In the genomic region with DNA sequence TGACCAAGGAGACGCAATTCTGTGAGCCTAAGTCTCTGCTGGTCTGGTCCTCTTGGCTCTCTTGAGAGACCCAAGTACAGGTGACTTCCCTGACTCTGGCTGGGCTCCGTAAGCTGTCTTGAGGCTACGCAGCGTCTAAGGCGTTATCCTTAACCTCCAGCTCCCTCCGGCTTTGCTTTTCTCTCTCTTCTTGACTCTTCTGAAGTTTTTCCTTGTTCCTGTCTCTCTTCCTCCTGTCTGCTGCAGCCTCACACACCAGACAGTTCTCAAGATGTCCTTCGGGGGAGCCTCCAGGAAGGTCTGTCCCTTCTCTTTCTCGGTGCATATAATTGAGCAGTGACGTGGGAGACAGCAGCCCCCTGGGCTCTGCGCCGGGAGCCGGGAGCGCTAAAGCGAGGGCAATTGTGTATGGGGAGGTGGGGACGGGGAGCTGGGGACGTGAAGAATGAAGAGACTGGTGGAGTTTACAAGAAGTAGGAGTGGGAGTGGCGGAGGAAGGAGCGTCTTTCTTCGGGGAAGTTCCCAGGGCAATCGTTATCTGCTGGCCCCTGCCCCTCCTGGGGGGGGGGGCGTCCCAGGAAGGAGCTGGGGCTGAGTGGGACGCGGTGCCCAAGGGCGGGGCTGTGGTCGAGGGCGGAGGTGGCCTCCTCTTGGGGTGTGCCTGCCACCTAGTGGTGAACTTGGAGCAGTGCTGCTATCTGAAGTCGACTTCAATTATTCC, we compare ENCODE assay signal across 8 cellular contexts. TPM values are rescaled to one million over a fixed set of nuclear protein-coding genes. Genes with fewer than 3 reads are reported as not detected.
DNase-seq lines count a peak whose midpoint lies in the region; ATAC-seq and TF ChIP-seq lines count a peak whose summit lies in the region.

No MANE protein-coding gene starts in this region.

- intact Hi-C loops in thyroid gland (cut with DNase I) = loop anchor here (5.0 kb wide), 3 partner anchors 93 to 198 kb away; no protein-coding TSS in a partner anchor

- 4% methylated on average over 26 to 27 of the region's 27 CpGs for WGBS in thyroid gland, 2 donors

- H3K9ac ChIP-seq in parathyroid adenoma = no peak overlapping the region

- no peaks in the 10 kb centered on the region for H3K36me3 ChIP-seq in CD8-positive, alpha-beta memory T cell (ENCODE audit: insufficient read depth, low read length)
- no peaks in the 10 kb centered on the region for H3K36me3 ChIP-seq in cardiac muscle cell
- no peaks in the 10 kb centered on the region for H3K36me3 ChIP-seq in parathyroid adenoma (ENCODE audit: control insufficient read depth, insufficient read depth, low read length)
- no peaks in the 10 kb centered on the region for H3K36me3 ChIP-seq in thyroid gland

- peak overlapping the region in 6 of 7 donors; percentile 53 to 89 (median 77) for H3K4me3 Mint-ChIP-seq in CD8-positive, alpha-beta memory T cell
- H3K4me3 Mint-ChIP-seq in activated naive CD8-positive, alpha-beta T cell treated with anti-CD3 and anti-CD28 coated beads for 36 hours = peak overlapping the region; percentile 77

- H2AFZ ChIP-seq in parathyroid adenoma = peak overlapping the region; percentile 98

- ATAC-seq in GM19463 (IDR thresholded peaks at IDR 0.05; ENCODE audit: unreplicated experiment) = peak; percentile 79

- H3K4me1 ChIP-seq in CD8-positive, alpha-beta memory T cell (ENCODE audit: insufficient read depth, low read length) = no peaks in the 10 kb centered on the region
- H3K4me1 ChIP-seq in cardiac muscle cell (ENCODE audit: low read depth) (peaks cover 17% of the 10 kb centered on the region), parathyroid adenoma (no peaks in the 10 kb centered on the region), thyroid gland (peaks cover 0 to 4% of the 10 kb centered on the region in 2 donors)

- TF ChIP-seq CTCF in cardiac muscle cell (IDR thresholded peaks at IDR 0.05; ENCODE audit: low read depth, low read length) (peak; percentile 92), parathyroid adenoma (IDR thresholded peaks at IDR 0.05) (peak; percentile 90), thyroid gland (IDR thresholded peaks at IDR 0.05) (peak; percentile 92 to 97 (median 94))

- POLR2A ChIA-PET in CD8-positive, alpha-beta memory T cell (lab: Charles Lee) = no interaction called here

- H3K36me3 Mint-ChIP-seq in CD8-positive, alpha-beta memory T cell = no peaks in the 10 kb centered on the region
- no peaks in the 10 kb centered on the region for H3K36me3 Mint-ChIP-seq in activated naive CD8-positive, alpha-beta T cell treated with anti-CD3 and anti-CD28 coated beads for 36 hours

- H3K4me3 ChIP-seq in CD8-positive, alpha-beta memory T cell (ENCODE audit: low read length) = peak overlapping the region; percentile 16
- peak overlapping the region; percentile 36 for H3K4me3 ChIP-seq in cardiac muscle cell
- H3K4me3 ChIP-seq in parathyroid adenoma (ENCODE audit: low read depth, low read length) = peak overlapping the region; percentile 25
- peak overlapping the region in 1 of 3 donors; percentile 25 for H3K4me3 ChIP-seq in thyroid gland (replicated peaks in 1 of 3)

- DNase-seq in CD8-positive, alpha-beta memory T cell = peak; percentile 43 to 76 (median 54)
- DNase-seq in HUDEP-2 (lab: John Stamatoyannopoulos, UW; ENCODE audit: unreplicated experiment in 76 of 76) (peak in 66 of 76 experiments; percentile 3 to 72 (median 40)), SKM-1 treated with dmso at 0.1 percent for 144 hours (lab: John Stamatoyannopoulos, UW; ENCODE audit: unreplicated experiment) (peak; percentile 1), cardiac muscle cell (ENCODE audit: low read depth in 1 of 2, low spot score in 1 of 2) (peak; percentile 77 to 87), thyroid gland (peak; percentile 61 to 68)
- DNase-seq in activated naive CD8-positive, alpha-beta T cell treated with anti-CD3 and anti-CD28 coated beads for 36 hours = peak; percentile 71

- H3K9me3 Mint-ChIP-seq in CD8-positive, alpha-beta memory T cell = no peaks in the 10 kb centered on the region
- H3K9me3 Mint-ChIP-seq in activated naive CD8-positive, alpha-beta T cell treated with anti-CD3 and anti-CD28 coated beads for 36 hours = no peaks in the 10 kb centered on the region

- H3K9me3 ChIP-seq in CD8-positive, alpha-beta memory T cell (ENCODE audit: low read length) = no peaks in the 10 kb centered on the region
- H3K9me3 ChIP-seq in cardiac muscle cell (ENCODE audit: low read depth) = no peaks in the 10 kb centered on the region
- no peaks in the 10 kb centered on the region for H3K9me3 ChIP-seq in parathyroid adenoma (ENCODE audit: control insufficient read depth, low read length)
- H3K9me3 ChIP-seq in thyroid gland = no peaks in the 10 kb centered on the region

- peaks cover 6 to 25% of the 10 kb centered on the region in 2 donors for H3K27me3 Mint-ChIP-seq in CD8-positive, alpha-beta memory T cell
- H3K27me3 Mint-ChIP-seq in activated naive CD8-positive, alpha-beta T cell treated with anti-CD3 and anti-CD28 coated beads for 36 hours = peaks cover 6% of the 10 kb centered on the region

- no peak overlapping the region for H3K27ac Mint-ChIP-seq in CD8-positive, alpha-beta memory T cell
- H3K27ac Mint-ChIP-seq in activated naive CD8-positive, alpha-beta T cell treated with anti-CD3 and anti-CD28 coated beads for 36 hours = no peak overlapping the region

- TF ChIP-seq POLR2A in thyroid gland (IDR thresholded peaks at IDR 0.05) = no peak

- CTCF ChIA-PET in CD8-positive, alpha-beta memory T cell (lab: Charles Lee) = interaction anchor here (0.7 to 3.9 kb wide), 18 partner anchors 9 to 232 kb away, joined by 3 to 53 read pairs (median 4); no protein-coding TSS in a partner anchor

- H3K4me1 Mint-ChIP-seq in CD8-positive, alpha-beta memory T cell = peaks cover 5 to 9% (median 7%) of the 10 kb centered on the region in 3 donors
- peaks cover 6% of the 10 kb centered on the region for H3K4me1 Mint-ChIP-seq in activated naive CD8-positive, alpha-beta T cell treated with anti-CD3 and anti-CD28 coated beads for 36 hours

- H3K27ac ChIP-seq in CD8-positive, alpha-beta memory T cell (ENCODE audit: low read depth, low read length) = no peak overlapping the region
- no peak overlapping the region for H3K27ac ChIP-seq in cardiac muscle cell
- no peak overlapping the region for H3K27ac ChIP-seq in parathyroid adenoma
- no peak overlapping the region for H3K27ac ChIP-seq in thyroid gland

- no peaks in the 10 kb centered on the region for H3K27me3 ChIP-seq in CD8-positive, alpha-beta memory T cell (ENCODE audit: insufficient read depth, low read length, poor library complexity, severe bottlenecking)
- H3K27me3 ChIP-seq in cardiac muscle cell (no peaks in the 10 kb centered on the region), parathyroid adenoma (ENCODE audit: control insufficient read depth, insufficient read depth, low read length) (no peaks in the 10 kb centered on the region), thyroid gland (no peaks in the 10 kb centered on the region)

- no peaks in the 10 kb centered on the region for H3K79me2 ChIP-seq in parathyroid adenoma

- peak overlapping the region; percentile 49 for H3K4me2 ChIP-seq in parathyroid adenoma (ENCODE audit: low read length)

RNA-seq across cellular contexts. Expression of gene PIRT, which starts 6.9 kb away (rescaled TPM):
- not detected for total RNA-seq in CD8-positive, alpha-beta memory T cell
- not detected for polyA plus RNA-seq in CD8-positive, alpha-beta memory T cell
- total RNA-seq in activated naive CD8-positive, alpha-beta T cell treated with anti-CD3 and anti-CD28 coated beads for 36 hours = not detected
- not detected in 2 replicates for total RNA-seq in cardiac muscle cell
- not detected in 2 replicates for polyA plus RNA-seq in cardiac muscle cell
- total RNA-seq in thyroid gland = not detected

RNA-seq across cellular contexts. Expression of gene TMEM238L, which starts 40.9 kb away (rescaled TPM):
- total RNA-seq in CD8-positive, alpha-beta memory T cell = not detected
- not detected for polyA plus RNA-seq in CD8-positive, alpha-beta memory T cell
- not detected for total RNA-seq in activated naive CD8-positive, alpha-beta T cell treated with anti-CD3 and anti-CD28 coated beads for 36 hours
- not detected in 2 replicates for total RNA-seq in cardiac muscle cell
- polyA plus RNA-seq in cardiac muscle cell = not detected in 2 replicates
- not detected for total RNA-seq in thyroid gland

Comparison
In these comparisons a context has a peak if more than half of its experiments do, and no peak if none do; other contexts are left out.
1. DNase-seq: peak in every context shown above with its lines; median percentile 82 in cardiac muscle cell; 71 in activated naive CD8-positive, alpha-beta T cell treated with anti-CD3 and anti-CD28 coated beads for 36 hours; 64 in thyroid gland; 54 in CD8-positive, alpha-beta memory T cell; 40 in HUDEP-2; 1 in SKM-1 treated with dmso at 0.1 percent for 144 hours.